In the genomic region with DNA sequence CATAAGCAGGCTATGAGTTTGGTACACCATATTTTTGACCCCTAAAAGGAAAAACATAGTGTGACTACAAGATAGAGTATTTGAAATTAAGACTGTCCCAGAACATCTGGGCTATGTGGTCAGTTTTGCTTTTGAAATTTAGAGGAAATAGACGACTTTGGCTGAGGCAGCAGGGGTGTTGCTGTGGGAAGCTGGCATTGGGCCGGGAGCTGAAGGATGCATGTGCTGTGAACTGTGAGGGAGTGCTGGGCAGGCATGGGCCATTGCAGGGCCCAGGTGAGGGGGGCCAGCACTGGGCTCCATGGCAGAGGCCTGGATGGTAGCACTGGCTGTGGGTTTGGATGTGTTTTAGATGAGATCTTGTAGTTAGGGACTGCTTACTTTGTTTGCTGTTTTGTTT, we compare ENCODE assay signal across 21 cellular contexts.
A peak's percentile ranks its signal among the peaks of the same experiment; 100 is the strongest.
DNase-seq lines count a peak whose midpoint lies in the region; ATAC-seq lines count a peak whose summit lies in the region.
"Had no signal": no experiment of that assay in that cellular context is flagged by ENCODE, and none has a peak within 500 bp of the region (broad histone marks: within the 10 kb centered on the region; RNA-seq: fewer than 3 reads in every experiment).

No MANE protein-coding gene starts in this region.

- no peak overlapping the region for H3K14ac ChIP-seq in neuronal stem cell (ENCODE audit: low read length)

- DNase-seq in AG20443 (ENCODE audit: low spot score), result peak; percentile 67
- peak; percentile 25 for DNase-seq in MG63
- peak; percentile 64 for DNase-seq in fibroblast of peridontal ligament (ENCODE audit: extremely low read depth)
- DNase-seq in neuronal stem cell (ENCODE audit: low spot score), result no peak
- DNase-seq in NCI-H187 (lab: John Stamatoyannopoulos, UW), result no peak
- DNase-seq: activated CD4-positive, alpha-beta memory T cell treated with anti-CD3 and anti-CD28 coated beads, Interleukin-2, amount 10 ng/mL, durations not matched to agents 7 days and 5 days; activated gamma-delta T cell treated with Interleukin-2 at 50 U/mL for 16 hours; brain microvascular endothelial cell; CD4-positive, CD25-positive, alpha-beta regulatory T cell; DMS153; islet precursor cell; MM.1S; NCI-H1436; NCI-H510A treated with DMSO at 0.1 percent for 48 hours; pancreas; right lobe of liver; stimulated activated CD4-positive, alpha-beta T cell treated with anti-CD3 and anti-CD28 coated beads, Interleukin-15, amount 100 ng/mL, for 24 hours had no signal

- H4K8ac ChIP-seq in neuronal stem cell (ENCODE audit: low read depth, low read length), result no peak overlapping the region

- no peak for ATAC-seq in HG03520 (IDR thresholded peaks at IDR 0.05; ENCODE audit: unreplicated experiment)
- ATAC-seq in GM19455 (IDR thresholded peaks at IDR 0.05; ENCODE audit: unreplicated experiment), result no peak
- ATAC-seq: gastrocnemius medialis, pancreas had no signal

- H3K36me3 ChIP-seq in MG63, result peaks cover 85% of the 10 kb centered on the region
- no peaks in the 10 kb centered on the region for H3K36me3 ChIP-seq in neuronal stem cell (replicated peaks in 1 of 2; ENCODE audit: control insufficient read depth in 2 of 2, insufficient read depth in 2 of 2, low read length in 2 of 2)
- H3K36me3 ChIP-seq: brain microvascular endothelial cell, gastrocnemius medialis, pancreas, right lobe of liver had no signal

- H3K18ac ChIP-seq in neuronal stem cell (ENCODE audit: low read length), result peak overlapping the region; percentile 78

- no peak overlapping the region for H3K4ac ChIP-seq in neuronal stem cell (ENCODE audit: low read length)

- no peaks in the 10 kb centered on the region for H3K4me1 ChIP-seq in neuronal stem cell (ENCODE audit: control insufficient read depth in 2 of 2, insufficient read depth in 1 of 2, low read depth in 1 of 2, low read length in 2 of 2)
- H3K4me1 ChIP-seq: gastrocnemius medialis, pancreas, right lobe of liver had no signal

- H3K9ac ChIP-seq in neuronal stem cell (ENCODE audit: low read depth, low read length, poor library complexity), result peak overlapping the region; percentile 63

- H3K27me3 ChIP-seq in MG63 (no peaks in the 10 kb centered on the region), neuronal stem cell (ENCODE audit: control insufficient read depth in 3 of 3, insufficient read depth in 3 of 3, low read depth in 1 of 3, low read length in 3 of 3) (no peaks in the 10 kb centered on the region)
- H3K27me3 ChIP-seq: brain microvascular endothelial cell, gastrocnemius medialis, pancreas, right lobe of liver had no signal

- H2BK120ac ChIP-seq in neuronal stem cell (ENCODE audit: low read depth, low read length), result no peak overlapping the region

- no peak overlapping the region for H2BK12ac ChIP-seq in neuronal stem cell (ENCODE audit: low read length)

- H2AFZ ChIP-seq in neuronal stem cell (ENCODE audit: low read length), result no peak overlapping the region

- no CpG with 5 or more reads among the region's 2 CpGs for WGBS in neuronal stem cell (ENCODE audit: extremely low coverage in 2 of 2, insufficient read length in 2 of 2, insufficient replicate concordance in 1 of 2), 2 donors

- H3K79me1 ChIP-seq in neuronal stem cell (ENCODE audit: low read depth, low read length), result no peaks in the 10 kb centered on the region

- H2AK5ac ChIP-seq in neuronal stem cell (ENCODE audit: low read depth, low read length), result no peak overlapping the region

- H2BK5ac ChIP-seq in neuronal stem cell (ENCODE audit: low read length), result no peak overlapping the region

- H3K4me3 ChIP-seq in MG63 (no peak overlapping the region), neuronal stem cell (ENCODE audit: low read length in 2 of 2) (no peak overlapping the region)
- H3K4me3 ChIP-seq: gastrocnemius medialis, lung, pancreas, right lobe of liver had no signal

- H3K4me2 ChIP-seq in neuronal stem cell (ENCODE audit: insufficient read depth, low read length, poor library complexity, severe bottlenecking), result no peak overlapping the region

- no peak overlapping the region for H3K27ac ChIP-seq in neuronal stem cell (replicated peaks; ENCODE audit: low read length)
- H3K27ac ChIP-seq: brain microvascular endothelial cell, gastrocnemius medialis, pancreas, right lobe of liver had no signal

- no peak overlapping the region for H4K91ac ChIP-seq in neuronal stem cell (ENCODE audit: low read depth, low read length, poor library complexity)

- H3K9me3 ChIP-seq in MG63 (no peaks in the 10 kb centered on the region), neuronal stem cell (replicated peaks in 1 of 2; ENCODE audit: control insufficient read depth in 2 of 2, insufficient read depth in 1 of 2, low read depth in 1 of 2, low read length in 2 of 2) (peaks cover 0 to 2% of the 10 kb centered on the region in 2 donors)
- H3K9me3 ChIP-seq: gastrocnemius medialis, pancreas, right lobe of liver had no signal

- H2BK15ac ChIP-seq in neuronal stem cell (ENCODE audit: low read length), result no peak overlapping the region

- H3K23ac ChIP-seq in neuronal stem cell (ENCODE audit: low read depth, low read length, poor library complexity), result no peak overlapping the region

Comparison
In these comparisons a context has a peak if more than half of its experiments do, and no peak if none do; other contexts are left out.
1. DNase-seq: peak in AG20443 (single experiment), MG63 (single experiment) and fibroblast of peridontal ligament (single experiment); none in neuronal stem cell (single experiment) and NCI-H187 (0 of 2).